ENCODE assay signal across 26 cellular contexts in the genomic region with DNA sequence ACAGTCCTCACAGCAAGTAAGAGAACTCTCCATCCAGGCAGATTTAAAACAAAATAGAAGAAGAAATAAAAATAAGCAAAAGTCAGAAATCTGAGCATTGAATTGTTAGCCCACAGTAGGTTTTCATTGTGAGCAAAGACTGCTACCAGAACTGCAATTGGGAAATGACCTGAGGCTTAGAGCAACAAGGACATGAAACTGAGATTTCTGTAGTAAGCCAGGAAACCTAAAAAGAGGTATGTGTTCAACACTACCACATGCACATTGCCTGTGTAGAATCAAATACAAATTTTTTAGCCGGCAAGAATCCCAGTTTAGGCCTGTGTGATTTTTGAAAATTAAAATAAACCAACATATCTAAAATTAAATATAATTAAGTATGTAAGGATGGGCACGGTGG.
"Had no signal": no experiment of that assay in that cellular context is flagged by ENCODE, and none has a peak within 500 bp of the region (broad histone marks: within the 10 kb centered on the region; RNA-seq: fewer than 3 reads in every experiment).

No MANE protein-coding gene starts in this region.

- H3K4me3 ChIP-seq: stomach, suprapubic skin, testis, thoracic aorta, thyroid gland, tibial artery, tibial nerve, transverse colon, upper lobe of left lung, upper lobe of right lung, uterus, vagina had no signal

- H3K36me3 ChIP-seq: stomach, suprapubic skin, thoracic aorta, thyroid gland, tibial artery, tibial nerve, transverse colon, upper lobe of left lung, upper lobe of right lung, uterus, vagina had no signal

- DNase-seq: stimulated activated CD4-positive, alpha-beta T cell treated with anti-CD3 and anti-CD28 coated beads, Interleukin-2, amount 100 ng/mL, for 48 hours; stimulated activated CD4-positive, alpha-beta T cell treated with anti-CD3 and anti-CD28 coated beads, Interleukin-4, amount 100 ng/mL, for 1 hour; stimulated activated CD4-positive, alpha-beta T cell treated with anti-CD3 and anti-CD28 coated beads, Interleukin-4, amount 100 ng/mL, for 24 hours; stimulated activated CD4-positive, alpha-beta T cell treated with anti-CD3 and anti-CD28 coated beads, Interleukin-4, amount 100 ng/mL, for 4 hours; stimulated activated CD8-positive, alpha-beta memory T cell treated with anti-CD3 and anti-CD28 coated beads, Interleukin-4, amount 100 ng/mL, for 48 hours; stimulated activated naive B cell treated with anti-CD40 and anti-IgM and Interleukin-4, amounts not matched to agents 10 μg/mL and 1 μg/mL and 100 μg/mL, for 72 hours; stimulated activated naive CD4-positive, alpha-beta T cell; stimulated activated naive CD4-positive, alpha-beta T cell treated with Interleukin-2 at 50 U/mL for 16 hours; stimulated activated naive CD8-positive, alpha-beta T cell treated with anti-CD3 and anti-CD28 coated beads, Interleukin-15, amount 100 ng/mL, for 72 hours; stimulated activated naive CD8-positive, alpha-beta T cell treated with anti-CD3 and anti-CD28 coated beads, Interleukin-15, Interleukin-2, amounts not matched to agents 100 U/mL and 50 U/mL, for 24 hours; stomach; substantia nigra; testis; thyroid gland; tibial artery; transverse colon; trophoblast cell; upper lobe of left lung; upper lobe of right lung; uterus had no signal

- ATAC-seq: stimulated activated effector memory CD8-positive, alpha-beta T cell treated with anti-CD3 and anti-CD28 coated beads, Interleukin-12 subunit alpha, Interleukin-12 subunit beta, amount 100 ng/mL, for 72 hours; stimulated activated memory B cell treated with anti-CD40 and anti-IgM and Interleukin-4, amounts not matched to agents 10 μg/mL and 1 μg/mL and 100 μg/mL, for 72 hours; stimulated activated naive B cell treated with anti-CD40 and anti-IgM and Interleukin-4, amounts not matched to agents 10 μg/mL and 1 μg/mL and 100 μg/mL, for 72 hours; stimulated activated naive CD8-positive, alpha-beta T cell treated with anti-CD3 and anti-CD28 coated beads, Interleukin-15, amount 100 ng/mL, for 72 hours; stimulated activated naive CD8-positive, alpha-beta T cell treated with anti-CD3 and anti-CD28 coated beads, Interleukin-15, Interleukin-2, amounts not matched to agents 100 U/mL and 50 U/mL, for 24 hours; upper lobe of right lung had no signal

- H3K9me3 ChIP-seq: suprapubic skin, testis, thoracic aorta, thyroid gland, upper lobe of right lung, uterus, vagina had no signal

- H3K4me1 ChIP-seq: stomach, suprapubic skin, testis, thyroid gland, tibial artery, tibial nerve, transverse colon, upper lobe of left lung, upper lobe of right lung, uterus, vagina had no signal

- H3K27ac ChIP-seq: stomach, suprapubic skin, testis, thoracic aorta, thyroid gland, tibial artery, tibial nerve, transverse colon, upper lobe of left lung, upper lobe of right lung, uterus, vagina had no signal

- H3K27me3 ChIP-seq: stomach, suprapubic skin, testis, thyroid gland, tibial artery, tibial nerve, transverse colon, upper lobe of left lung, upper lobe of right lung, uterus, vagina had no signal
